Comparison of ENCODE assay signal across 1 cellular context in genomic region chr2:85595378-85596232, GRCh38.
A peak's percentile ranks its signal among the peaks of the same experiment; 100 is the strongest.
TF ChIP-seq lines count a peak whose summit lies in the region.

A gene with protein sequence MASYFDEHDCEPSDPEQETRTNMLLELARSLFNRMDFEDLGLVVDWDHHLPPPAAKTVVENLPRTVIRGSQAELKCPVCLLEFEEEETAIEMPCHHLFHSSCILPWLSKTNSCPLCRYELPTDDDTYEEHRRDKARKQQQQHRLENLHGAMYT (plus strand): TSS chr2:85595745. CDS start chr2:85595764, 19 bp downstream.

TF ChIP-seq in SK-N-SH, 30 proteins besides CTCF, POLR2A, EP300 and RAD21 (continued from another document):
- TF ChIP-seq RFX5 (IDR thresholded peaks at IDR 0.05; ENCODE audit: low read length) (peak; percentile 89), FOXJ3 (CRISPR knock-in tag; IDR thresholded peaks at IDR 0.05) (no peak), TAF1 (IDR thresholded peaks at IDR 0.05; ENCODE audit: borderline replicate concordance, low read depth, low read length) (peak; percentile 51; the same call in 1 of the 2 replicates), NRF1 (IDR thresholded peaks at IDR 0.05; ENCODE audit: low read depth, low read length) (no peak), FOXM1 (IDR thresholded peaks at IDR 0.05; ENCODE audit: low read depth) (no peak)
- TF ChIP-seq, protein P1, sequence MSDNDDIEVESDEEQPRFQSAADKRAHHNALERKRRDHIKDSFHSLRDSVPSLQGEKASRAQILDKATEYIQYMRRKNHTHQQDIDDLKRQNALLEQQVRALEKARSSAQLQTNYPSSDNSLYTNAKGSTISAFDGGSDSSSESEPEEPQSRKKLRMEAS (IDR thresholded peaks at IDR 0.05; ENCODE audit: low read depth): peak; percentile 36; the same call in 1 of the 2 replicates
- TF ChIP-seq, protein P2, sequence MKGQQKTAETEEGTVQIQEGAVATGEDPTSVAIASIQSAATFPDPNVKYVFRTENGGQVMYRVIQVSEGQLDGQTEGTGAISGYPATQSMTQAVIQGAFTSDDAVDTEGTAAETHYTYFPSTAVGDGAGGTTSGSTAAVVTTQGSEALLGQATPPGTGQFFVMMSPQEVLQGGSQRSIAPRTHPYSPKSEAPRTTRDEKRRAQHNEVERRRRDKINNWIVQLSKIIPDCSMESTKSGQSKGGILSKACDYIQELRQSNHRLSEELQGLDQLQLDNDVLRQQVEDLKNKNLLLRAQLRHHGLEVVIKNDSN (IDR thresholded peaks at IDR 0.05; ENCODE audit: borderline replicate concordance, low read depth): peak; percentile 93
TF ChIP-seq in SK-N-SH: peak in this region for 14.
